8 cellular contexts compared by ENCODE assay signal in the genomic region with DNA sequence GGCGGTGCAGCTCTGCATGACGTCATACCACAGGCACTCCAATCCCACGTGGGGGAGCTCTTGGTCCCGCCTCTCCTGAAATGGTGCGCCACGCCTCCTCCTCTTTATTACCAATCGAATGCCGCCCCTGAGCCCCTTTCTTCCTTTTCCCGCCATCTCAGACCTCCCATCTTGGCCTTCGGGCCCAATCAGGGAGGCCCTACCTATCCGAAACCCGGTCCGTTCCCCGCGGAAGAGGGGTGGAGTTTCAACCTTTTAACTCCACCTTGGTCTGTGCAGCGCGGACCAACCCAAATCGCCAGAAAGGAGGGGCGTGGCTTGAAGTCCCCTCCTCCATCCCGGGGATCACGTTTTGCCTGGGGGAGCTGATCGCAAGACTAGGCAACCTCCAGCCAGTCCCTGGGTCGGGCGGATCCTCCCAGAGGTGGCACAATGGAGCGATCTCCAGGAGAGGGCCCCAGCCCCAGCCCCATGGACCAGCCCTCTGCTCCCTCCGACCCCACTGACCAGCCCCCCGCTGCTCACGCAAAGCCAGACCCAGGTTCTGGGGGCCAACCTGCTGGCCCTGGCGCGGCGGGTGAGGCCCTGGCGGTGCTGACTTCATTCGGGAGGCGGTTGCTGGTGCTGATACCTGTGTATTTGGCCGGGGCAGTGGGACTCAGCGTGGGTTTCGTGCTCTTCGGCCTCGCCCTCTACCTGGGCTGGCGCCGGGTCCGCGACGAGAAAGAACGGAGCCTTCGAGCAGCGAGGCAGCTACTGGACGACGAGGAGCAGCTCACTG.
DNase-seq lines count a peak whose midpoint lies in the region; ATAC-seq and TF ChIP-seq lines count a peak whose summit lies in the region.

A gene with protein sequence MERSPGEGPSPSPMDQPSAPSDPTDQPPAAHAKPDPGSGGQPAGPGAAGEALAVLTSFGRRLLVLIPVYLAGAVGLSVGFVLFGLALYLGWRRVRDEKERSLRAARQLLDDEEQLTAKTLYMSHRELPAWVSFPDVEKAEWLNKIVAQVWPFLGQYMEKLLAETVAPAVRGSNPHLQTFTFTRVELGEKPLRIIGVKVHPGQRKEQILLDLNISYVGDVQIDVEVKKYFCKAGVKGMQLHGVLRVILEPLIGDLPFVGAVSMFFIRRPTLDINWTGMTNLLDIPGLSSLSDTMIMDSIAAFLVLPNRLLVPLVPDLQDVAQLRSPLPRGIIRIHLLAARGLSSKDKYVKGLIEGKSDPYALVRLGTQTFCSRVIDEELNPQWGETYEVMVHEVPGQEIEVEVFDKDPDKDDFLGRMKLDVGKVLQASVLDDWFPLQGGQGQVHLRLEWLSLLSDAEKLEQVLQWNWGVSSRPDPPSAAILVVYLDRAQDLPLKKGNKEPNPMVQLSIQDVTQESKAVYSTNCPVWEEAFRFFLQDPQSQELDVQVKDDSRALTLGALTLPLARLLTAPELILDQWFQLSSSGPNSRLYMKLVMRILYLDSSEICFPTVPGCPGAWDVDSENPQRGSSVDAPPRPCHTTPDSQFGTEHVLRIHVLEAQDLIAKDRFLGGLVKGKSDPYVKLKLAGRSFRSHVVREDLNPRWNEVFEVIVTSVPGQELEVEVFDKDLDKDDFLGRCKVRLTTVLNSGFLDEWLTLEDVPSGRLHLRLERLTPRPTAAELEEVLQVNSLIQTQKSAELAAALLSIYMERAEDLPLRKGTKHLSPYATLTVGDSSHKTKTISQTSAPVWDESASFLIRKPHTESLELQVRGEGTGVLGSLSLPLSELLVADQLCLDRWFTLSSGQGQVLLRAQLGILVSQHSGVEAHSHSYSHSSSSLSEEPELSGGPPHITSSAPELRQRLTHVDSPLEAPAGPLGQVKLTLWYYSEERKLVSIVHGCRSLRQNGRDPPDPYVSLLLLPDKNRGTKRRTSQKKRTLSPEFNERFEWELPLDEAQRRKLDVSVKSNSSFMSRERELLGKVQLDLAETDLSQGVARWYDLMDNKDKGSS (plus strand): TSS at position 380 of the 781 bp plus-strand sequence. CDS start 53 bp downstream, at position 433.

- H3F3A ChIP-seq in MM.1S (ENCODE audit: insufficient read depth, low read length) = peaks cover 23% of the 10 kb centered on the region

- H2AFZ ChIP-seq in MM.1S (ENCODE audit: low read length) = peak within 1 kb of the TSS; percentile 72

- H3K9me3 Mint-ChIP-seq in nephron progenitor cell = no peaks in the 10 kb centered on the region
- H3K9me3 Mint-ChIP-seq in stimulated activated naive CD8-positive, alpha-beta T cell treated with anti-CD3 and anti-CD28 coated beads, Interleukin-15, amount 100 ng/mL, for 72 hours = no peaks in the 10 kb centered on the region

- H3K4me3 ChIP-seq in HAP-1 (peak within 1 kb of the TSS; percentile 62), MM.1S (ENCODE audit: low read length) (peak within 1 kb of the TSS; percentile 93)

- H3K27ac Mint-ChIP-seq in nephron progenitor cell = peak within 1 kb of the TSS; percentile 98
- peak within 1 kb of the TSS; percentile 96 to 97 for H3K27ac Mint-ChIP-seq in stimulated activated naive CD8-positive, alpha-beta T cell treated with anti-CD3 and anti-CD28 coated beads, Interleukin-15, amount 100 ng/mL, for 72 hours

- no peaks in the 10 kb centered on the region for H3K9me3 ChIP-seq in ES-I3 (ENCODE audit: control insufficient read depth, insufficient read depth, low read length)
- H3K9me3 ChIP-seq in HAP-1 = no peaks in the 10 kb centered on the region
- no peaks in the 10 kb centered on the region for H3K9me3 ChIP-seq in MM.1S (replicated peaks; ENCODE audit: insufficient read depth, low read length)

- H3K4me1 Mint-ChIP-seq in nephron progenitor cell = peaks cover 44% of the 10 kb centered on the region
- H3K4me1 Mint-ChIP-seq in stimulated activated naive CD8-positive, alpha-beta T cell treated with anti-CD3 and anti-CD28 coated beads, Interleukin-15, amount 100 ng/mL, for 72 hours = peaks cover 66% of the 10 kb centered on the region

- H3K79me2 ChIP-seq in MM.1S (ENCODE audit: low read length) = peaks cover 32% of the 10 kb centered on the region

- H3K36me3 Mint-ChIP-seq in nephron progenitor cell (ENCODE audit: low read depth) = peaks cover 27% of the 10 kb centered on the region

- no peaks in the 10 kb centered on the region for H3K27me3 ChIP-seq in HAP-1 (ENCODE audit: low read depth)
- H3K27me3 ChIP-seq in MM.1S (replicated peaks; ENCODE audit: insufficient read depth, low read length) = no peaks in the 10 kb centered on the region

- H3K27ac ChIP-seq in MM.1S (ENCODE audit: low read length) = peak within 1 kb of the TSS; percentile 90

- peaks cover 3% of the 10 kb centered on the region for H3K27me3 Mint-ChIP-seq in nephron progenitor cell (ENCODE audit: low read depth, poor library complexity)
- no peaks in the 10 kb centered on the region for H3K27me3 Mint-ChIP-seq in stimulated activated naive CD8-positive, alpha-beta T cell treated with anti-CD3 and anti-CD28 coated beads, Interleukin-15, amount 100 ng/mL, for 72 hours

- H3K4me3 Mint-ChIP-seq in nephron progenitor cell = peak within 1 kb of the TSS; percentile 92
- peak within 1 kb of the TSS; percentile 96 to 99 for H3K4me3 Mint-ChIP-seq in stimulated activated naive CD8-positive, alpha-beta T cell treated with anti-CD3 and anti-CD28 coated beads, Interleukin-15, amount 100 ng/mL, for 72 hours

- peak; percentile 93 for ATAC-seq in stimulated activated naive CD8-positive, alpha-beta T cell treated with anti-CD3 and anti-CD28 coated beads, Interleukin-15, amount 100 ng/mL, for 72 hours

- H3K9me2 ChIP-seq in MM.1S (replicated peaks; ENCODE audit: insufficient read depth, low read length) = no peaks in the 10 kb centered on the region

- peak within 1 kb of the TSS; percentile 97 for H3K4me2 ChIP-seq in MM.1S (ENCODE audit: low read depth, low read length)

- peaks cover 9% of the 10 kb centered on the region for H3K4me1 ChIP-seq in ES-I3 (ENCODE audit: insufficient read depth, low read length)
- peaks cover 18% of the 10 kb centered on the region for H3K4me1 ChIP-seq in HAP-1
- H3K4me1 ChIP-seq in MM.1S (ENCODE audit: low read length) = peaks cover 13% of the 10 kb centered on the region

- no peak for TF ChIP-seq CTCF in MM.1S (IDR thresholded peaks at IDR 0.05; ENCODE audit: low read length)
- no peak for TF ChIP-seq CTCF in nephron progenitor cell (IDR thresholded peaks at IDR 0.05)

- in situ Hi-C loops in HAP-1 (cut with MboI; ENCODE audit: low sequenced_read_pairs) = no loop called here

- peak within 1 kb of the TSS; percentile 76 for H3K9ac ChIP-seq in ES-I3 (ENCODE audit: low read depth, low read length)
- H3K9ac ChIP-seq in MM.1S (ENCODE audit: low read length) = peak within 1 kb of the TSS; percentile 83

- DNase-seq in HAP-1 (ENCODE audit: low spot score in 2 of 2) (peak; percentile 99 to 100), MM.1S (peak; percentile 99), SIG-M5 (lab: John Stamatoyannopoulos, UW) (peak; percentile 100), activated gamma-delta T cell (lab: John Stamatoyannopoulos, UW) (peak; percentile 47), fibroblast of the conjunctiva (ENCODE audit: low read depth) (peak; percentile 100), nephron progenitor cell (peak; percentile 95)
- DNase-seq in stimulated activated naive CD8-positive, alpha-beta T cell treated with anti-CD3 and anti-CD28 coated beads, Interleukin-15, amount 100 ng/mL, for 72 hours = peak; percentile 97 to 99

- no peaks in the 10 kb centered on the region for H4K20me1 ChIP-seq in MM.1S (ENCODE audit: insufficient read depth, low read length)

- peaks cover 16% of the 10 kb centered on the region for H3K36me3 ChIP-seq in ES-I3 (ENCODE audit: insufficient read depth, low read length)
- H3K36me3 ChIP-seq in HAP-1 (replicated peaks) = peaks cover 31% of the 10 kb centered on the region
- H3K36me3 ChIP-seq in MM.1S (replicated peaks; ENCODE audit: insufficient read depth, low read length) = 0 out of 2 replicates have a peak, but pooled peaks cover 11% of the 10 kb centered on the region

Comparison
In these comparisons a context has a peak if more than half of its experiments do, and no peak if none do; other contexts are left out.
1. Peak in every context shown above with its lines: DNase-seq, ATAC-seq, H3K4me3 ChIP-seq and H3K27ac ChIP-seq.
2. DNase-seq: peak in every context shown above with its lines; median percentile 100 in SIG-M5; 100 in fibroblast of the conjunctiva; 100 in HAP-1; 99 in MM.1S; 98 in stimulated activated naive CD8-positive, alpha-beta T cell treated with anti-CD3 and anti-CD28 coated beads, Interleukin-15, amount 100 ng/mL, for 72 hours; 95 in nephron progenitor cell; 47 in activated gamma-delta T cell.